In genomic region chr2:54558188-54558975, GRCh38 we compare ENCODE assay signal across 1 cellular context.
TF ChIP-seq lines count a peak whose summit lies in the region.

No MANE protein-coding gene starts in this region.

TF ChIP-seq in HepG2, 621 proteins besides CTCF, POLR2A, EP300 and RAD21 (continued from another document and continues in another):
- TF ChIP-seq ZNF318 (CRISPR knock-in tag; IDR thresholded peaks at IDR 0.05) = no peak
- TF ChIP-seq ASH2L (IDR thresholded peaks at IDR 0.05; ENCODE audit: insufficient read length, low read depth, low read length) = peak; percentile 45
- TF ChIP-seq ZNF501 (CRISPR knock-in tag; IDR thresholded peaks at IDR 0.05) = peak; percentile 59
- TF ChIP-seq ATF7-NPFF (CRISPR knock-in tag; IDR thresholded peaks at IDR 0.05; ENCODE audit: low read depth) = no peak
- TF ChIP-seq MATR3 (CRISPR knock-in tag; IDR thresholded peaks at IDR 0.05) = no peak
- no peak for TF ChIP-seq SUZ12 (IDR thresholded peaks at IDR 0.05; ENCODE audit: low read depth, low read length)
- TF ChIP-seq ELF1 (CRISPR knock-in tag; IDR thresholded peaks at IDR 0.05) = peak; percentile 40; the same call in 1 of the 2 replicates
- no peak for TF ChIP-seq SOX6 (IDR thresholded peaks at IDR 0.05)
- TF ChIP-seq SOX6 (CRISPR knock-in tag; IDR thresholded peaks at IDR 0.05) = peak; percentile 69
- TF ChIP-seq LRRFIP1 (CRISPR knock-in tag; conservative IDR thresholded peaks at IDR 0.05) = no peak
- TF ChIP-seq ZNF382 (CRISPR knock-in tag; IDR thresholded peaks at IDR 0.05; ENCODE audit: borderline replicate concordance) = no peak
- no peak for TF ChIP-seq ELK4 (CRISPR knock-in tag; IDR thresholded peaks at IDR 0.05; ENCODE audit: borderline replicate concordance)
- TF ChIP-seq FLYWCH1 (CRISPR knock-in tag; IDR thresholded peaks at IDR 0.05) = no peak
- 0 out of 2 replicates have a peak, but pooled peaks have one; percentile 5 for TF ChIP-seq GLI4 (CRISPR knock-in tag; IDR thresholded peaks at IDR 0.05; ENCODE audit: borderline replicate concordance)
- TF ChIP-seq ZNF607 (CRISPR knock-in tag; IDR thresholded peaks at IDR 0.05; ENCODE audit: borderline replicate concordance) = no peak
- 0 out of 2 replicates have a peak, but pooled peaks have one; percentile 26 for TF ChIP-seq GATAD1 (CRISPR knock-in tag; IDR thresholded peaks at IDR 0.05)
- no peak for TF ChIP-seq ELF4 (CRISPR knock-in tag; IDR thresholded peaks at IDR 0.05; ENCODE audit: borderline replicate concordance)
- TF ChIP-seq NAIF1 (CRISPR knock-in tag; IDR thresholded peaks at IDR 0.05; ENCODE audit: borderline replicate concordance) = no peak
- no peak for TF ChIP-seq ETV5 (CRISPR knock-in tag; IDR thresholded peaks at IDR 0.05; ENCODE audit: borderline replicate concordance)
- TF ChIP-seq ESRRA (CRISPR knock-in tag; IDR thresholded peaks at IDR 0.05; ENCODE audit: low read depth) = no peak
- TF ChIP-seq GTF2F1 (IDR thresholded peaks at IDR 0.05; ENCODE audit: low read length) = no peak
- TF ChIP-seq NCOA5 (CRISPR knock-in tag; IDR thresholded peaks at IDR 0.05) = no peak
- TF ChIP-seq POGZ (CRISPR knock-in tag; IDR thresholded peaks at IDR 0.05) = 0 out of 2 replicates have a peak, but pooled peaks have one; percentile 34
- TF ChIP-seq FOXA3 (CRISPR knock-in tag; IDR thresholded peaks at IDR 0.05) = no peak
- no peak for TF ChIP-seq SMARCE1 (IDR thresholded peaks at IDR 0.05; ENCODE audit: borderline replicate concordance)
- no peak for TF ChIP-seq ZNF543 (CRISPR knock-in tag; IDR thresholded peaks at IDR 0.05)
- TF ChIP-seq ZNF430 (CRISPR knock-in tag; IDR thresholded peaks at IDR 0.05) = peak; percentile 75; the same call in 1 of the 2 replicates
- TF ChIP-seq AFF4 (CRISPR knock-in tag; IDR thresholded peaks at IDR 0.05) = peak; percentile 88; the same call in 1 of the 2 replicates
- no peak for TF ChIP-seq ZSCAN22 (CRISPR knock-in tag; IDR thresholded peaks at IDR 0.05)
- 0 out of 2 replicates have a peak, but pooled peaks have one; percentile 50 for TF ChIP-seq ZNF615 (CRISPR knock-in tag; IDR thresholded peaks at IDR 0.05; ENCODE audit: borderline replicate concordance)
- no peak; the same call in 1 of the 2 replicates for TF ChIP-seq BCL6 (CRISPR knock-in tag; IDR thresholded peaks at IDR 0.05)
- TF ChIP-seq ZNF570 (CRISPR knock-in tag; IDR thresholded peaks at IDR 0.05; ENCODE audit: borderline replicate concordance) = no peak
- TF ChIP-seq PCBP1 (IDR thresholded peaks at IDR 0.05; ENCODE audit: borderline replicate concordance, low read depth, low read length) = no peak
- no peak for TF ChIP-seq MIER2 (CRISPR knock-in tag; IDR thresholded peaks at IDR 0.05)
- no peak for TF ChIP-seq ZNF10 (CRISPR knock-in tag; IDR thresholded peaks at IDR 0.05; ENCODE audit: borderline replicate concordance, low read depth)
- no peak for TF ChIP-seq ZSCAN21 (CRISPR knock-in tag; IDR thresholded peaks at IDR 0.05; ENCODE audit: borderline replicate concordance)
- no peak for TF ChIP-seq ZNF773 (CRISPR knock-in tag; IDR thresholded peaks at IDR 0.05; ENCODE audit: borderline replicate concordance)
- no peak for TF ChIP-seq SP1 (IDR thresholded peaks at IDR 0.05)
- TF ChIP-seq SP1 (CRISPR knock-in tag; IDR thresholded peaks at IDR 0.05) = peak; percentile 23; the same call in 1 of the 2 replicates
- TF ChIP-seq ZNF580 (CRISPR knock-in tag; IDR thresholded peaks at IDR 0.05; ENCODE audit: borderline replicate concordance, low read depth) = no peak
- TF ChIP-seq GZF1 (CRISPR knock-in tag; IDR thresholded peaks at IDR 0.05) = no peak
- no peak for TF ChIP-seq RNF2 (conservative IDR thresholded peaks at IDR 0.05; ENCODE audit: low read depth)
- TF ChIP-seq PAWR (CRISPR knock-in tag; IDR thresholded peaks at IDR 0.05; ENCODE audit: borderline replicate concordance) = no peak
- no peak for TF ChIP-seq THAP11 (CRISPR knock-in tag; IDR thresholded peaks at IDR 0.05)
- no peak for TF ChIP-seq U2AF1 (optimal IDR thresholded peaks at IDR 0.05; ENCODE audit: low read depth, low read length)
- TF ChIP-seq ZNF629 (CRISPR knock-in tag; conservative IDR thresholded peaks at IDR 0.05) = no peak
- TF ChIP-seq SRY (CRISPR knock-in tag; IDR thresholded peaks at IDR 0.05) = peak; percentile 28; the same call in 1 of the 2 replicates
- TF ChIP-seq ONECUT2 (CRISPR knock-in tag; IDR thresholded peaks at IDR 0.05) = no peak
